ENCODE assay signal across 19 cellular contexts in genomic region chr3:23728651-23729117, GRCh38.
DNase-seq lines count a peak whose midpoint lies in the region; ATAC-seq and TF ChIP-seq lines count a peak whose summit lies in the region.
"Had no signal": no experiment of that assay in that cellular context is flagged by ENCODE, and none has a peak within 500 bp of the region (broad histone marks: within the 10 kb centered on the region; RNA-seq: fewer than 3 reads in every experiment).

No MANE protein-coding gene starts in this region.

- no peaks in the 10 kb centered on the region for H3K27me3 Mint-ChIP-seq in WTC11 (ENCODE audit: low read depth)
- no peaks in the 10 kb centered on the region for H3K27me3 Mint-ChIP-seq in stimulated activated memory B cell treated with anti-CD40 and anti-IgM and Interleukin-4, amounts not matched to agents 10 μg/mL and 1 μg/mL and 100 μg/mL, for 72 hours
- H3K27me3 Mint-ChIP-seq: activated naive CD8-positive, alpha-beta T cell; naive B cell had no signal

- WGBS in gastroesophageal sphincter (ENCODE audit: low coverage in 1 of 2), 2 donors: 57 to 61% methylated on average over 2 of the region's 4 CpGs
- 84 to 92% (median 86%) methylated on average over 4 of the region's 4 CpGs for WGBS in spleen, 5 donors

- CTCF ChIA-PET in WTC11 (lab: Charles Lee): interaction anchor here (0.6 to 1.3 kb wide), 4 partner anchors 16 to 59 kb away, joined by 3 to 5 read pairs (median 4); no protein-coding TSS in a partner anchor

- no peak for TF ChIP-seq CTCF in WTC11 (IDR thresholded peaks at IDR 0.05)
- TF ChIP-seq CTCF in gastroesophageal sphincter (IDR thresholded peaks at IDR 0.05): no peak
- TF ChIP-seq CTCF in spleen (IDR thresholded peaks at IDR 0.05 in 8 of 11, conservative IDR thresholded peaks at IDR 0.05 in 3 of 11): no peak

- DNase-seq in WTC11 (ENCODE audit: low spot score) (no peak), SIG-M5 treated with dmso at 0.1 percent for 504 hours (lab: John Stamatoyannopoulos, UW; ENCODE audit: unreplicated experiment) (no peak), OCI-M2 (lab: John Stamatoyannopoulos, UW; ENCODE audit: unreplicated experiment) (no peak), spleen (no peak)
- no peak for DNase-seq in stimulated activated CD4-positive, alpha-beta T cell treated with anti-CD3 and anti-CD28 coated beads, Interleukin-4, amount 100 ng/mL, for 4 hours
- DNase-seq: activated CD8-positive, alpha-beta memory T cell treated with anti-CD3 and anti-CD28 coated beads, Interleukin-2, amount 50 U/mL, for 48 hours; caudate nucleus; GDM1; left colon; naive B cell; NCI-H1694; NCI-H510A treated with DMSO at 0.1 percent for 48 hours; stimulated activated CD4-positive, alpha-beta T cell treated with anti-CD3 and anti-CD28 coated beads, Interleukin-1b, Interleukin-23, amount 100 ng/mL, for 48 hours; stimulated activated CD8-positive, alpha-beta memory T cell treated with anti-CD3 and anti-CD28 coated beads, Interleukin-4, amount 100 ng/mL, for 48 hours had no signal

- no peaks in the 10 kb centered on the region for H3K36me3 Mint-ChIP-seq in WTC11
- H3K36me3 Mint-ChIP-seq in stimulated activated memory B cell treated with anti-CD40 and anti-IgM and Interleukin-4, amounts not matched to agents 10 μg/mL and 1 μg/mL and 100 μg/mL, for 72 hours: peaks cover 3% of the 10 kb centered on the region
- H3K36me3 Mint-ChIP-seq: activated naive CD8-positive, alpha-beta T cell had no signal

- no peak overlapping the region for H3K9ac ChIP-seq in HUES48 (ENCODE audit: low read depth, low read length)

- peak; percentile 81 for ATAC-seq in WTC11
- ATAC-seq in gastroesophageal sphincter: peak; percentile 26
- ATAC-seq in stimulated activated memory B cell treated with anti-CD40 and anti-IgM and Interleukin-4, amounts not matched to agents 10 μg/mL and 1 μg/mL and 100 μg/mL, for 72 hours: peak; percentile 39
- ATAC-seq: activated CD4-positive, CD25-positive, alpha-beta regulatory T cell treated with anti-CD3 and anti-CD28 coated beads, Interleukin-2, amount 50 U/mL, for 24 hours; left colon had no signal

- TF ChIP-seq POLR2A in gastroesophageal sphincter (IDR thresholded peaks at IDR 0.05) (no peak), spleen (IDR thresholded peaks at IDR 0.05) (no peak)

- TF ChIP-seq EP300 in gastroesophageal sphincter (IDR thresholded peaks at IDR 0.05): no peak

- H3K27ac ChIP-seq in HUES48 (ENCODE audit: low read depth, low read length) (peak overlapping the region; percentile 51), gastroesophageal sphincter (peak overlapping the region in 2 of 4 donors; percentile 8 to 42), spleen (no peak overlapping the region)

- intact Hi-C loops in spleen (cut with DNase I; ENCODE audit: low total_unique reads): no loop called here

- no peak overlapping the region for H3K27ac Mint-ChIP-seq in WTC11
- no peak overlapping the region for H3K27ac Mint-ChIP-seq in stimulated activated memory B cell treated with anti-CD40 and anti-IgM and Interleukin-4, amounts not matched to agents 10 μg/mL and 1 μg/mL and 100 μg/mL, for 72 hours
- H3K27ac Mint-ChIP-seq: activated naive CD8-positive, alpha-beta T cell had no signal

- H3K9me3 Mint-ChIP-seq in WTC11: no peaks in the 10 kb centered on the region
- H3K9me3 Mint-ChIP-seq in stimulated activated memory B cell treated with anti-CD40 and anti-IgM and Interleukin-4, amounts not matched to agents 10 μg/mL and 1 μg/mL and 100 μg/mL, for 72 hours: no peaks in the 10 kb centered on the region

- no peak overlapping the region for H3K4me3 Mint-ChIP-seq in WTC11
- no peak overlapping the region for H3K4me3 Mint-ChIP-seq in stimulated activated memory B cell treated with anti-CD40 and anti-IgM and Interleukin-4, amounts not matched to agents 10 μg/mL and 1 μg/mL and 100 μg/mL, for 72 hours
- H3K4me3 Mint-ChIP-seq: activated naive CD8-positive, alpha-beta T cell; naive B cell had no signal

- no peaks in the 10 kb centered on the region for H3K9me3 ChIP-seq in HUES48 (ENCODE audit: control insufficient read depth, insufficient read depth, low read length)
- H3K9me3 ChIP-seq in gastroesophageal sphincter: no peaks in the 10 kb centered on the region
- H3K9me3 ChIP-seq in spleen: peaks cover 0 to 6% (median 2%) of the 10 kb centered on the region in 8 donors

- H3K27me3 ChIP-seq in HUES48 (ENCODE audit: control insufficient read depth, insufficient read depth, low read length): no peaks in the 10 kb centered on the region
- no peaks in the 10 kb centered on the region for H3K27me3 ChIP-seq in gastroesophageal sphincter
- H3K27me3 ChIP-seq in spleen (replicated peaks in 1 of 7): no peaks in the 10 kb centered on the region

- peaks cover 18% of the 10 kb centered on the region for H3K4me1 Mint-ChIP-seq in WTC11
- H3K4me1 Mint-ChIP-seq in stimulated activated memory B cell treated with anti-CD40 and anti-IgM and Interleukin-4, amounts not matched to agents 10 μg/mL and 1 μg/mL and 100 μg/mL, for 72 hours: peaks cover 17% of the 10 kb centered on the region

- H3K36me3 ChIP-seq in HUES48 (ENCODE audit: control insufficient read depth, insufficient read depth, low read length) (no peaks in the 10 kb centered on the region), gastroesophageal sphincter (no peaks in the 10 kb centered on the region), spleen (no peaks in the 10 kb centered on the region)

- H3K4me3 ChIP-seq in HUES48 (ENCODE audit: low read depth, low read length): no peak overlapping the region
- H3K4me3 ChIP-seq in gastroesophageal sphincter: no peak overlapping the region
- H3K4me3 ChIP-seq in spleen: no peak overlapping the region

- POLR2A ChIA-PET in WTC11 (lab: Charles Lee): no interaction called here

- H3K4me1 ChIP-seq in HUES48 (ENCODE audit: control insufficient read depth, insufficient read depth, low read length): peaks cover 7% of the 10 kb centered on the region; the same call in 1 of the 2 replicates
- peaks cover 0 to 35% (median 0%) of the 10 kb centered on the region in 3 donors for H3K4me1 ChIP-seq in gastroesophageal sphincter
- H3K4me1 ChIP-seq in spleen: peaks cover 0 to 9% (median 0%) of the 10 kb centered on the region in 6 donors

TF ChIP-seq in WTC11, 78 proteins besides CTCF, POLR2A, EP300 and RAD21 (continues in another document):
- TF ChIP-seq NFATC4 (CRISPR knock-in tag; IDR thresholded peaks at IDR 0.05): no peak
- no peak for TF ChIP-seq ZSCAN18 (CRISPR knock-in tag; IDR thresholded peaks at IDR 0.05)
- TF ChIP-seq CDX4 (CRISPR knock-in tag; IDR thresholded peaks at IDR 0.05; ENCODE audit: borderline replicate concordance): no peak
- TF ChIP-seq, protein P1, sequence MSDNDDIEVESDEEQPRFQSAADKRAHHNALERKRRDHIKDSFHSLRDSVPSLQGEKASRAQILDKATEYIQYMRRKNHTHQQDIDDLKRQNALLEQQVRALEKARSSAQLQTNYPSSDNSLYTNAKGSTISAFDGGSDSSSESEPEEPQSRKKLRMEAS (CRISPR knock-in tag; IDR thresholded peaks at IDR 0.05): no peak
- TF ChIP-seq OVOL2 (CRISPR knock-in tag; IDR thresholded peaks at IDR 0.05; ENCODE audit: borderline replicate concordance): no peak
- TF ChIP-seq PRDM15 (CRISPR knock-in tag; IDR thresholded peaks at IDR 0.05): no peak
- TF ChIP-seq IRF2 (CRISPR knock-in tag; IDR thresholded peaks at IDR 0.05; ENCODE audit: borderline replicate concordance, low read depth): no peak

Comparison
In these comparisons a context has a peak if more than half of its experiments do, and no peak if none do; other contexts are left out.
1. ATAC-seq: peak in every context shown above with its lines; median percentile 81 in WTC11; 39 in stimulated activated memory B cell treated with anti-CD40 and anti-IgM and Interleukin-4, amounts not matched to agents 10 μg/mL and 1 μg/mL and 100 μg/mL, for 72 hours; 26 in gastroesophageal sphincter.